In genomic region chr15:84926491-84927220, GRCh38 we compare ENCODE assay signal across 20 cellular contexts. TPM values are rescaled to one million over a fixed set of nuclear protein-coding genes. Genes with fewer than 3 reads are reported as not detected.
DNase-seq lines count a peak whose midpoint lies in the region; ATAC-seq and TF ChIP-seq lines count a peak whose summit lies in the region.
"Had no signal": no experiment of that assay in that cellular context is flagged by ENCODE, and none has a peak within 500 bp of the region (broad histone marks: within the 10 kb centered on the region; RNA-seq: fewer than 3 reads in every experiment).

No MANE protein-coding gene starts in this region.

- peak overlapping the region; percentile 87 for H3K27ac Mint-ChIP-seq in dendritic cell treated with granulocyte-macrophage colony-stimulating factor and Interleukin-4, amounts not matched to agents 40 ng/mL and 50 ng/mL, for 4 days
- peak overlapping the region; percentile 65 for H3K27ac Mint-ChIP-seq in type B pancreatic cell

- no peak for TF ChIP-seq POLR2A in sigmoid colon (IDR thresholded peaks at IDR 0.05)

- H3K79me2 ChIP-seq in PC-9 (ENCODE audit: low read depth), result no peaks in the 10 kb centered on the region

- DNase-seq in PC-9, result peak in 1 of 2 experiments; percentile 64
- peak; percentile 35 for DNase-seq in sigmoid colon
- DNase-seq in type B pancreatic cell (ENCODE audit: extremely low spot score, unreplicated experiment), result no peak
- DNase-seq in NCI-H2107 treated with DMSO at 0.1 percent for 48 hours (lab: John Stamatoyannopoulos, UW; ENCODE audit: unreplicated experiment), result no peak
- no peak for DNase-seq in NCI-H2227 treated with DMSO at 0.1 percent for 48 hours (lab: John Stamatoyannopoulos, UW)
- DNase-seq: BE2C; CD4-positive, alpha-beta memory T cell; DMS 273 treated with DMSO at 0.1 percent for 48 hours; KG1; NCI-H1092 treated with DMSO at 0.1 percent for 48 hours; NCI-H1694 treated with DMSO at 0.1 percent for 48 hours; NCI-H446 treated with DMSO at 0.1 percent for 48 hours; NCI-H774; Peyer's patch; SHP77 treated with DMSO at 0.1 percent for 48 hours had no signal

- TF ChIP-seq EP300 in sigmoid colon (IDR thresholded peaks at IDR 0.05), result no peak

- no peaks in the 10 kb centered on the region for H3K27me3 Mint-ChIP-seq in dendritic cell treated with granulocyte-macrophage colony-stimulating factor and Interleukin-4, amounts not matched to agents 40 ng/mL and 50 ng/mL, for 4 days
- H3K27me3 Mint-ChIP-seq in type B pancreatic cell, result peaks cover 2% of the 10 kb centered on the region
- H3K27me3 Mint-ChIP-seq: CD4-positive, alpha-beta memory T cell had no signal

- peak overlapping the region; percentile 68 for H3K27ac ChIP-seq in PC-9
- no peak overlapping the region for H3K27ac ChIP-seq in sigmoid colon

- TF ChIP-seq CTCF in PC-9 (conservative IDR thresholded peaks at IDR 0.05) (no peak), sigmoid colon (IDR thresholded peaks at IDR 0.05) (no peak), type B pancreatic cell (conservative IDR thresholded peaks at IDR 0.05) (no peak)

- H3K4me3 Mint-ChIP-seq in dendritic cell treated with granulocyte-macrophage colony-stimulating factor and Interleukin-4, amounts not matched to agents 40 ng/mL and 50 ng/mL, for 4 days, result no peak overlapping the region
- no peak overlapping the region for H3K4me3 Mint-ChIP-seq in type B pancreatic cell
- H3K4me3 Mint-ChIP-seq: CD4-positive, alpha-beta memory T cell had no signal

- no peaks in the 10 kb centered on the region for H3K36me3 ChIP-seq in PC-9 (ENCODE audit: low read depth)
- H3K36me3 ChIP-seq in sigmoid colon, result no peaks in the 10 kb centered on the region
- H3K36me3 ChIP-seq: BE2C, Peyer's patch had no signal

- no peak overlapping the region for H3K4me3 ChIP-seq in PC-9
- H3K4me3 ChIP-seq in sigmoid colon, result no peak overlapping the region
- H3K4me3 ChIP-seq: Peyer's patch had no signal

- H3K27me3 ChIP-seq in PC-9 (ENCODE audit: insufficient read depth, low read depth) (no peaks in the 10 kb centered on the region), sigmoid colon (no peaks in the 10 kb centered on the region)
- H3K27me3 ChIP-seq: BE2C, Peyer's patch had no signal

- peaks cover 70% of the 10 kb centered on the region for H3K4me1 ChIP-seq in PC-9 (replicated peaks; ENCODE audit: insufficient read depth)
- H3K4me1 ChIP-seq in sigmoid colon, result peaks cover 0 to 15% (median 9%) of the 10 kb centered on the region in 4 donors
- H3K4me1 ChIP-seq: BE2C had no signal

- POLR2A ChIA-PET in PC-9 (lab: Charles Lee; ENCODE audit: unreplicated experiment), result interaction anchor here (0.5 to 0.7 kb wide), 2 partner anchors 12 to 15 kb away, joined by 3 to 24 read pairs; no protein-coding TSS in a partner anchor

- H3K9me3 ChIP-seq in PC-9 (ENCODE audit: insufficient read depth, low read depth), result no peaks in the 10 kb centered on the region
- H3K9me3 ChIP-seq in sigmoid colon, result no peaks in the 10 kb centered on the region
- H3K9me3 ChIP-seq: BE2C, Peyer's patch had no signal

- CTCF ChIA-PET in PC-9 (lab: Charles Lee), result interaction anchor here (0.6 to 0.7 kb wide), 3 partner anchors 8 to 104 kb away, joined by 5 to 8 read pairs (median 6); no protein-coding TSS in a partner anchor

- no TSS peak for BruUV-seq in PC-9 (replicated peaks; lab: Mats Ljungman, UMichigan)

- H2AFZ ChIP-seq in PC-9, result no peak overlapping the region

- H3K9me2 ChIP-seq in PC-9 (ENCODE audit: insufficient read depth), result no peaks in the 10 kb centered on the region

- no peak for ATAC-seq in HG03457 (IDR thresholded peaks at IDR 0.05; ENCODE audit: unreplicated experiment)

- peaks cover 42% of the 10 kb centered on the region for H3F3A ChIP-seq in PC-9 (ENCODE audit: insufficient read depth, low read depth)

- WGBS in sigmoid colon, 2 donors, result 89 to 96% methylated on average over 3 of the region's 3 CpGs

- no peaks in the 10 kb centered on the region for H3K36me3 Mint-ChIP-seq in dendritic cell treated with granulocyte-macrophage colony-stimulating factor and Interleukin-4, amounts not matched to agents 40 ng/mL and 50 ng/mL, for 4 days (ENCODE audit: low read depth)
- H3K36me3 Mint-ChIP-seq in type B pancreatic cell, result peaks cover 3% of the 10 kb centered on the region
- H3K36me3 Mint-ChIP-seq: CD4-positive, alpha-beta memory T cell had no signal

- intact Hi-C loops in PC-9 (cut with micrococcal nuclease; ENCODE audit: unreplicated experiment), result loop anchor here (5.0 kb wide), 2 partner anchors 49 to 324 kb away; partner anchors contain the start of gene ZSCAN2
- intact Hi-C loops in dendritic cell treated with granulocyte-macrophage colony-stimulating factor and Interleukin-4, amounts not matched to agents 40 ng/mL and 50 ng/mL, for 4 days (cut with micrococcal nuclease), result loop anchor here (5.0 kb wide), 1 partner anchor 339 kb away; no protein-coding TSS in a partner anchor
- intact Hi-C loops in sigmoid colon (cut with DNase I), result loop anchor here (2.0 kb wide), 1 partner anchor 268 kb away; the partner anchor contains the start of gene NMB

- H3K4me2 ChIP-seq in PC-9, result peak overlapping the region; percentile 34

- peaks cover 15% of the 10 kb centered on the region for H3K4me1 Mint-ChIP-seq in dendritic cell treated with granulocyte-macrophage colony-stimulating factor and Interleukin-4, amounts not matched to agents 40 ng/mL and 50 ng/mL, for 4 days (ENCODE audit: low read depth)
- H3K4me1 Mint-ChIP-seq in type B pancreatic cell (ENCODE audit: unreplicated experiment), result peaks cover 11% of the 10 kb centered on the region

- no peaks in the 10 kb centered on the region for H3K9me3 Mint-ChIP-seq in dendritic cell treated with granulocyte-macrophage colony-stimulating factor and Interleukin-4, amounts not matched to agents 40 ng/mL and 50 ng/mL, for 4 days
- peaks cover 4% of the 10 kb centered on the region for H3K9me3 Mint-ChIP-seq in type B pancreatic cell
- H3K9me3 Mint-ChIP-seq: CD4-positive, alpha-beta memory T cell had no signal

- no peaks in the 10 kb centered on the region for H4K20me1 ChIP-seq in PC-9 (ENCODE audit: insufficient read depth)

RNA-seq across cellular contexts. Expression of gene SLC28A1, which starts 42.2 kb away (rescaled TPM):
- 0.70 and 1.2 TPM in 2 replicates for total RNA-seq in PC-9 (2021)
- total RNA-seq in sigmoid colon, result not detected
- not detected for polyA plus RNA-seq in sigmoid colon
- total RNA-seq in type B pancreatic cell (ENCODE audit: low replicate concordance), result 0.19 and 0.31 TPM in 2 replicates
- total RNA-seq: CD4-positive, alpha-beta memory T cell; Daoy; MCF 10A had no signal
- polyA plus RNA-seq: AG04450; CD4-positive, alpha-beta memory T cell had no signal

RNA-seq across cellular contexts. Expression of gene PDE8A, which starts 55.0 kb away (rescaled TPM):
- total RNA-seq in PC-9 (2021) (38.8 and 47.3 TPM in 2 replicates), sigmoid colon (10 to 100 TPM; 27.8 to 43.2 (median 36.3) TPM), type B pancreatic cell (ENCODE audit: low replicate concordance) (22.8 and 41.8 TPM in 2 replicates)
- 10 to 100 TPM; 39.0 to 45.5 (median 39.8) TPM for polyA plus RNA-seq in sigmoid colon
